Comparison of ENCODE assay signal across 1 cellular context in the genomic region with DNA sequence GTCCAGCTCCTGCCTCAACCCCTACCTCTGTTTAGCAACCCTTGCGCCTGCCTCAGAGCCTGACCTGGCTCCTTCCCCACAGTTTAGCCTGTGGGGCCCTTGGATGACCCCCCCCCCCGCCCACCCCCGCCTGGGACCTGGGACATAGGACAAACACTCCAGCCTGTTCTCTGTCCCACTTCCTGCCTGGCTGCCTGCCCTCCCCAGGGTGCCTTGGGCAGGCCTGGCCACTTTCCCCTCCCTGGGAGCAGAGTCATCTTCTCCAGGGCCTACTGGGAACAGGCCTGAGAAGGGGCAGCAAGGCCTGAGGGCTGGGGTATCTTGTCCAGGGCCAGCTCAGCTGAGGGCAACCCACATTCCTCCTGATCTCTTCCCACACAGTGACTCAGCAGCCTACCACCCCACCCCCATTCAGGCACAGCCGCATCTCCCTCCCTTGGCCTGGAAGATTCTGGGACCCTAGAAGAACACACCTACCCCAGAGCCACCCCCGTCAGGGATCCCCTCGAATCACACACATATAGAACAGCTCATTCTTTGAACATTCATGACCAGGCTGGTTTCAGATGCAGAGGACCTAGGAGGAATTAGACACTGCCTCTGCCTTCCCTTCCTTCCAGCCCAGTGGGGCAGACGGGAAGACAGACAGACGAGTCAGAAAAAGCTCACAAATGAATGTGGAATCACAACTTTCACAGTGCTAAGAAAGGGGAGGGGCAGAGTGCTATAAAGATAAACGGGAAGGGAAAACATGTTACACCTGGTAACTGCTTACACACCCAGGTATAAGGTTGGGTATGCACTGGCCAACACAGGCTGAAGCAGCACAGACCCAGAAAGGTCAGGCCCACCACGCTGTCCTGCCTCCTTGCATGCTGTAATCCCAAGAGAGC.
TF ChIP-seq lines count a peak whose summit lies in the region.

No MANE protein-coding gene starts in this region.

TF ChIP-seq in liver, 16 proteins besides CTCF, POLR2A, EP300 and RAD21 (continued from another document):
- TF ChIP-seq, protein P1, sequence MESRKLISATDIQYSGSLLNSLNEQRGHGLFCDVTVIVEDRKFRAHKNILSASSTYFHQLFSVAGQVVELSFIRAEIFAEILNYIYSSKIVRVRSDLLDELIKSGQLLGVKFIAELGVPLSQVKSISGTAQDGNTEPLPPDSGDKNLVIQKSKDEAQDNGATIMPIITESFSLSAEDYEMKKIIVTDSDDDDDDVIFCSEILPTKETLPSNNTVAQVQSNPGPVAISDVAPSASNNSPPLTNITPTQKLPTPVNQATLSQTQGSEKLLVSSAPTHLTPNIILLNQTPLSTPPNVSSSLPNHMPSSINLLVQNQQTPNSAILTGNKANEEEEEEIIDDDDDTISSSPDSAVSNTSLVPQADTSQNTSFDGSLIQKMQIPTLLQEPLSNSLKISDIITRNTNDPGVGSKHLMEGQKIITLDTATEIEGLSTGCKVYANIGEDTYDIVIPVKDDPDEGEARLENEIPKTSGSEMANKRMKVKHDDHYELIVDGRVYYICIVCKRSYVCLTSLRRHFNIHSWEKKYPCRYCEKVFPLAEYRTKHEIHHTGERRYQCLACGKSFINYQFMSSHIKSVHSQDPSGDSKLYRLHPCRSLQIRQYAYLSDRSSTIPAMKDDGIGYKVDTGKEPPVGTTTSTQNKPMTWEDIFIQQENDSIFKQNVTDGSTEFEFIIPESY (IDR thresholded peaks at IDR 0.05) = no peak
- TF ChIP-seq, protein P2, sequence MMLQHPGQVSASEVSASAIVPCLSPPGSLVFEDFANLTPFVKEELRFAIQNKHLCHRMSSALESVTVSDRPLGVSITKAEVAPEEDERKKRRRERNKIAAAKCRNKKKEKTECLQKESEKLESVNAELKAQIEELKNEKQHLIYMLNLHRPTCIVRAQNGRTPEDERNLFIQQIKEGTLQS (IDR thresholded peaks at IDR 0.05) = no peak
- no peak for TF ChIP-seq YY1 (IDR thresholded peaks at IDR 0.05)
- TF ChIP-seq TAF1 (conservative IDR thresholded peaks at IDR 0.05) = no peak
- TF ChIP-seq SP1 (IDR thresholded peaks at IDR 0.05) = no peak
- no peak for TF ChIP-seq NR2F2 (IDR thresholded peaks at IDR 0.05)
- no peak for TF ChIP-seq FOXA1 (IDR thresholded peaks at IDR 0.05)
- TF ChIP-seq FOXA2 (IDR thresholded peaks at IDR 0.05) = no peak
- TF ChIP-seq HNF4A (conservative IDR thresholded peaks at IDR 0.05) = no peak
- no peak for TF ChIP-seq HNF4G (IDR thresholded peaks at IDR 0.05)
- TF ChIP-seq EGR1 (IDR thresholded peaks at IDR 0.05; ENCODE audit: low read depth in 2 of 2) = no peak
- no peak for TF ChIP-seq JUND (IDR thresholded peaks at IDR 0.05)
- TF ChIP-seq, protein P3, sequence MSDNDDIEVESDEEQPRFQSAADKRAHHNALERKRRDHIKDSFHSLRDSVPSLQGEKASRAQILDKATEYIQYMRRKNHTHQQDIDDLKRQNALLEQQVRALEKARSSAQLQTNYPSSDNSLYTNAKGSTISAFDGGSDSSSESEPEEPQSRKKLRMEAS (IDR thresholded peaks at IDR 0.05) = no peak
- no peak for TF ChIP-seq GABPA (IDR thresholded peaks at IDR 0.05 in 1 of 2, conservative IDR thresholded peaks at IDR 0.05 in 1 of 2)
- no peak for TF ChIP-seq RXRA (IDR thresholded peaks at IDR 0.05)
